1 cellular context compared by ENCODE assay signal in genomic region chr17:49677933-49678847, GRCh38.
TF ChIP-seq lines count a peak whose summit lies in the region.

SPOP (minus strand) TSS chr17:49678097; CDS start chr17:49622810, 55,287 bp downstream.

TF ChIP-seq in WTC11, 78 proteins besides CTCF, POLR2A, EP300 and RAD21 (continued from another document):
- no peak for TF ChIP-seq ATF6 (CRISPR knock-in tag; IDR thresholded peaks at IDR 0.05)
- TF ChIP-seq USF1 (CRISPR knock-in tag; IDR thresholded peaks at IDR 0.05), result peak; percentile 78; the same call in 1 of the 2 replicates
- TF ChIP-seq CREB1 (CRISPR knock-in tag; IDR thresholded peaks at IDR 0.05), result peak; percentile 91; the same call in 1 of the 2 replicates
- TF ChIP-seq, protein P1, sequence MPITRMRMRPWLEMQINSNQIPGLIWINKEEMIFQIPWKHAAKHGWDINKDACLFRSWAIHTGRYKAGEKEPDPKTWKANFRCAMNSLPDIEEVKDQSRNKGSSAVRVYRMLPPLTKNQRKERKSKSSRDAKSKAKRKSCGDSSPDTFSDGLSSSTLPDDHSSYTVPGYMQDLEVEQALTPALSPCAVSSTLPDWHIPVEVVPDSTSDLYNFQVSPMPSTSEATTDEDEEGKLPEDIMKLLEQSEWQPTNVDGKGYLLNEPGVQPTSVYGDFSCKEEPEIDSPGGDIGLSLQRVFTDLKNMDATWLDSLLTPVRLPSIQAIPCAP (CRISPR knock-in tag; IDR thresholded peaks at IDR 0.05), result peak; percentile 93
- peak; percentile 87 for TF ChIP-seq SP1 (CRISPR knock-in tag; conservative IDR thresholded peaks at IDR 0.05)
- TF ChIP-seq MYBL2 (CRISPR knock-in tag; IDR thresholded peaks at IDR 0.05), result peak; percentile 88
- 0 out of 2 replicates have a peak, but pooled peaks have one; percentile 89 for TF ChIP-seq ELF4 (CRISPR knock-in tag; IDR thresholded peaks at IDR 0.05; ENCODE audit: low read depth)
- TF ChIP-seq HMGA2 (CRISPR knock-in tag; IDR thresholded peaks at IDR 0.05), result no peak
- TF ChIP-seq, protein P2, sequence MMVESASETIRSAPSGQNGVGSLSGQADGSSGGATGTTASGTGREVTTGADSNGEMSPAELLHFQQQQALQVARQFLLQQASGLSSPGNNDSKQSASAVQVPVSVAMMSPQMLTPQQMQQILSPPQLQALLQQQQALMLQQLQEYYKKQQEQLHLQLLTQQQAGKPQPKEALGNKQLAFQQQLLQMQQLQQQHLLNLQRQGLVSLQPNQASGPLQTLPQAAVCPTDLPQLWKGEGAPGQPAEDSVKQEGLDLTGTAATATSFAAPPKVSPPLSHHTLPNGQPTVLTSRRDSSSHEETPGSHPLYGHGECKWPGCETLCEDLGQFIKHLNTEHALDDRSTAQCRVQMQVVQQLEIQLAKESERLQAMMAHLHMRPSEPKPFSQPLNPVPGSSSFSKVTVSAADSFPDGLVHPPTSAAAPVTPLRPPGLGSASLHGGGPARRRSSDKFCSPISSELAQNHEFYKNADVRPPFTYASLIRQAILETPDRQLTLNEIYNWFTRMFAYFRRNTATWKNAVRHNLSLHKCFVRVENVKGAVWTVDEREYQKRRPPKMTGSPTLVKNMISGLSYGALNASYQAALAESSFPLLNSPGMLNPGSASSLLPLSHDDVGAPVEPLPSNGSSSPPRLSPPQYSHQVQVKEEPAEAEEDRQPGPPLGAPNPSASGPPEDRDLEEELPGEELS (CRISPR knock-in tag; IDR thresholded peaks at IDR 0.05), result peak; percentile 95
- TF ChIP-seq HMGXB4 (CRISPR knock-in tag; IDR thresholded peaks at IDR 0.05), result peak; percentile 45; the same call in 1 of the 2 replicates
- peak; percentile 97 for TF ChIP-seq E2F5 (CRISPR knock-in tag; IDR thresholded peaks at IDR 0.05)
- TF ChIP-seq, protein P3, sequence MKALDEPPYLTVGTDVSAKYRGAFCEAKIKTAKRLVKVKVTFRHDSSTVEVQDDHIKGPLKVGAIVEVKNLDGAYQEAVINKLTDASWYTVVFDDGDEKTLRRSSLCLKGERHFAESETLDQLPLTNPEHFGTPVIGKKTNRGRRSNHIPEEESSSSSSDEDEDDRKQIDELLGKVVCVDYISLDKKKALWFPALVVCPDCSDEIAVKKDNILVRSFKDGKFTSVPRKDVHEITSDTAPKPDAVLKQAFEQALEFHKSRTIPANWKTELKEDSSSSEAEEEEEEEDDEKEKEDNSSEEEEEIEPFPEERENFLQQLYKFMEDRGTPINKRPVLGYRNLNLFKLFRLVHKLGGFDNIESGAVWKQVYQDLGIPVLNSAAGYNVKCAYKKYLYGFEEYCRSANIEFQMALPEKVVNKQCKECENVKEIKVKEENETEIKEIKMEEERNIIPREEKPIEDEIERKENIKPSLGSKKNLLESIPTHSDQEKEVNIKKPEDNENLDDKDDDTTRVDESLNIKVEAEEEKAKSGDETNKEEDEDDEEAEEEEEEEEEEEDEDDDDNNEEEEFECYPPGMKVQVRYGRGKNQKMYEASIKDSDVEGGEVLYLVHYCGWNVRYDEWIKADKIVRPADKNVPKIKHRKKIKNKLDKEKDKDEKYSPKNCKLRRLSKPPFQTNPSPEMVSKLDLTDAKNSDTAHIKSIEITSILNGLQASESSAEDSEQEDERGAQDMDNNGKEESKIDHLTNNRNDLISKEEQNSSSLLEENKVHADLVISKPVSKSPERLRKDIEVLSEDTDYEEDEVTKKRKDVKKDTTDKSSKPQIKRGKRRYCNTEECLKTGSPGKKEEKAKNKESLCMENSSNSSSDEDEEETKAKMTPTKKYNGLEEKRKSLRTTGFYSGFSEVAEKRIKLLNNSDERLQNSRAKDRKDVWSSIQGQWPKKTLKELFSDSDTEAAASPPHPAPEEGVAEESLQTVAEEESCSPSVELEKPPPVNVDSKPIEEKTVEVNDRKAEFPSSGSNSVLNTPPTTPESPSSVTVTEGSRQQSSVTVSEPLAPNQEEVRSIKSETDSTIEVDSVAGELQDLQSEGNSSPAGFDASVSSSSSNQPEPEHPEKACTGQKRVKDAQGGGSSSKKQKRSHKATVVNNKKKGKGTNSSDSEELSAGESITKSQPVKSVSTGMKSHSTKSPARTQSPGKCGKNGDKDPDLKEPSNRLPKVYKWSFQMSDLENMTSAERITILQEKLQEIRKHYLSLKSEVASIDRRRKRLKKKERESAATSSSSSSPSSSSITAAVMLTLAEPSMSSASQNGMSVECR (CRISPR knock-in tag; IDR thresholded peaks at IDR 0.05; ENCODE audit: borderline replicate concordance), result peak; percentile 93; the same call in 1 of the 2 replicates
- TF ChIP-seq NR3C1 (CRISPR knock-in tag; conservative IDR thresholded peaks at IDR 0.05; ENCODE audit: low read depth), result no peak
- peak; percentile 40 for TF ChIP-seq PRDM15 (CRISPR knock-in tag; IDR thresholded peaks at IDR 0.05)
- TF ChIP-seq, protein P4, sequence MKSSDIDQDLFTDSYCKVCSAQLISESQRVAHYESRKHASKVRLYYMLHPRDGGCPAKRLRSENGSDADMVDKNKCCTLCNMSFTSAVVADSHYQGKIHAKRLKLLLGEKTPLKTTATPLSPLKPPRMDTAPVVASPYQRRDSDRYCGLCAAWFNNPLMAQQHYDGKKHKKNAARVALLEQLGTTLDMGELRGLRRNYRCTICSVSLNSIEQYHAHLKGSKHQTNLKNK (CRISPR knock-in tag; IDR thresholded peaks at IDR 0.05), result no peak
- TF ChIP-seq E2F4 (CRISPR knock-in tag; IDR thresholded peaks at IDR 0.05; ENCODE audit: borderline replicate concordance, low read depth), result no peak
- TF ChIP-seq, protein P5, sequence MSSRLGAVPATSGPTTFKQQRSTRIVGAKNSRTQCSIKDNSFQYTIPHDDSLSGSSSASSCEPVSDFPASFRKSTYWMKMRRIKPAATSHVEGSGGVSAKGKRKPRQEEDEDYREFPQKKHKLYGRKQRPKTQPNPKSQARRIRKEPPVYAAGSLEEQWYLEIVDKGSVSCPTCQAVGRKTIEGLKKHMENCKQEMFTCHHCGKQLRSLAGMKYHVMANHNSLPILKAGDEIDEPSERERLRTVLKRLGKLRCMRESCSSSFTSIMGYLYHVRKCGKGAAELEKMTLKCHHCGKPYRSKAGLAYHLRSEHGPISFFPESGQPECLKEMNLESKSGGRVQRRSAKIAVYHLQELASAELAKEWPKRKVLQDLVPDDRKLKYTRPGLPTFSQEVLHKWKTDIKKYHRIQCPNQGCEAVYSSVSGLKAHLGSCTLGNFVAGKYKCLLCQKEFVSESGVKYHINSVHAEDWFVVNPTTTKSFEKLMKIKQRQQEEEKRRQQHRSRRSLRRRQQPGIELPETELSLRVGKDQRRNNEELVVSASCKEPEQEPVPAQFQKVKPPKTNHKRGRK (CRISPR knock-in tag; IDR thresholded peaks at IDR 0.05; ENCODE audit: borderline replicate concordance), result no peak
- TF ChIP-seq, protein P6, sequence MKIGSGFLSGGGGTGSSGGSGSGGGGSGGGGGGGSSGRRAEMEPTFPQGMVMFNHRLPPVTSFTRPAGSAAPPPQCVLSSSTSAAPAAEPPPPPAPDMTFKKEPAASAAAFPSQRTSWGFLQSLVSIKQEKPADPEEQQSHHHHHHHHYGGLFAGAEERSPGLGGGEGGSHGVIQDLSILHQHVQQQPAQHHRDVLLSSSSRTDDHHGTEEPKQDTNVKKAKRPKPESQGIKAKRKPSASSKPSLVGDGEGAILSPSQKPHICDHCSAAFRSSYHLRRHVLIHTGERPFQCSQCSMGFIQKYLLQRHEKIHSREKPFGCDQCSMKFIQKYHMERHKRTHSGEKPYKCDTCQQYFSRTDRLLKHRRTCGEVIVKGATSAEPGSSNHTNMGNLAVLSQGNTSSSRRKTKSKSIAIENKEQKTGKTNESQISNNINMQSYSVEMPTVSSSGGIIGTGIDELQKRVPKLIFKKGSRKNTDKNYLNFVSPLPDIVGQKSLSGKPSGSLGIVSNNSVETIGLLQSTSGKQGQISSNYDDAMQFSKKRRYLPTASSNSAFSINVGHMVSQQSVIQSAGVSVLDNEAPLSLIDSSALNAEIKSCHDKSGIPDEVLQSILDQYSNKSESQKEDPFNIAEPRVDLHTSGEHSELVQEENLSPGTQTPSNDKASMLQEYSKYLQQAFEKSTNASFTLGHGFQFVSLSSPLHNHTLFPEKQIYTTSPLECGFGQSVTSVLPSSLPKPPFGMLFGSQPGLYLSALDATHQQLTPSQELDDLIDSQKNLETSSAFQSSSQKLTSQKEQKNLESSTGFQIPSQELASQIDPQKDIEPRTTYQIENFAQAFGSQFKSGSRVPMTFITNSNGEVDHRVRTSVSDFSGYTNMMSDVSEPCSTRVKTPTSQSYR (CRISPR knock-in tag; IDR thresholded peaks at IDR 0.05), result peak; percentile 85
- TF ChIP-seq SMAD3 (CRISPR knock-in tag; IDR thresholded peaks at IDR 0.05; ENCODE audit: borderline replicate concordance), result peak; percentile 96
- TF ChIP-seq TEAD1 (CRISPR knock-in tag; IDR thresholded peaks at IDR 0.05), result peak; percentile 98
- TF ChIP-seq FOXJ3 (CRISPR knock-in tag; IDR thresholded peaks at IDR 0.05; ENCODE audit: borderline replicate concordance), result peak; percentile 71; the same call in 1 of the 2 replicates
- TF ChIP-seq ZNF219 (CRISPR knock-in tag; IDR thresholded peaks at IDR 0.05; ENCODE audit: borderline replicate concordance), result 0 out of 2 replicates have a peak, but pooled peaks have one; percentile 44
- TF ChIP-seq ZNF232 (CRISPR knock-in tag; IDR thresholded peaks at IDR 0.05), result peak; percentile 98
